Comparison of ENCODE assay signal across 8 cellular contexts in the genomic region with DNA sequence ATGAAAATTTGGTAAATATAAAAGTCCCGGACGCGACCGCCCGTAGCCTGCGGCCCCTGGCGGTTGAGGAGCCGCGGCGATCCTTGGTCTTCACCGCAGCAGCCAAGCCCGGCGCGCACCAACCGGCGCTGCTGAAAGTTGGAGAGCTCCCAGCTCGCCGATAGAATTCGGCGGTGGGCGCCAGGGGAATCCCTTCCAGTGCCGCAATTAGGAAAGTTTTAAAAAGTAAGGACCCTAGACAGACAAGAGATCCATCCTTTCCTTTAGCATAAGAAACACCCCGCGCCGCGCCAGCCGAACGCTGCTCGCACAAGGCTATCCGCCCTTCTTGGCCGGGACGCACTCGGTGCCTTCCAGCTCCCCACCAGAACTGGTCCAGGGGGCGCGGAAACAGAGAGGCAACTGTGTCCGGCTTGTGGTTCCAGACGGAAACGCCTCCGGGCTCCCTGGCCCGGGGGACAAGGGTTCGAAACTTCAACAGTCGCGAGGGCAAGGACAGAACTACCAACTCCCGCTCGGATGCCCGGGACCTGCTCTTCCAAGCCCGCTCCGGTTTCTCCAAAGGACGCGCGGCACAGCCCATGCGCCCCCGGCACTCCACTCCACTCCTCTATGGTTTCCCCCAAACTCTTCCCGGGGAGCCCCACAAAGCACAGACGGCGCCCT. TPM values are rescaled to one million over a fixed set of nuclear protein-coding genes. Genes with fewer than 3 reads are reported as not detected.
DNase-seq lines count a peak whose midpoint lies in the region; ATAC-seq and TF ChIP-seq lines count a peak whose summit lies in the region.

No MANE protein-coding gene starts in this region.

- H3K4me3 ChIP-seq in esophagus muscularis mucosa (peak overlapping the region; percentile 73 to 88 (median 82)), mucosa of stomach (ENCODE audit: low read length) (peak overlapping the region; percentile 19), uterus (peak overlapping the region; percentile 53 to 79)

- H3K9ac ChIP-seq in mucosa of stomach (ENCODE audit: low read length), result no peak overlapping the region

- H3K4me1 ChIP-seq in esophagus muscularis mucosa (peaks cover 15 to 34% (median 27%) of the 10 kb centered on the region in 4 donors), mucosa of stomach (ENCODE audit: control insufficient read depth, insufficient read depth, low read length) (peaks cover 19% of the 10 kb centered on the region), uterus (no peaks in the 10 kb centered on the region)

- H3K9me3 Mint-ChIP-seq in T-helper 2 cell treated with Interferon-gamma antibody and Interleukin-4, amounts not matched to agents 5 μg/mL and 100 μg/mL, for 36 hours, result no peaks in the 10 kb centered on the region

- H3K9me3 ChIP-seq in esophagus muscularis mucosa (no peaks in the 10 kb centered on the region), mucosa of stomach (ENCODE audit: control insufficient read depth, low read length) (no peaks in the 10 kb centered on the region), uterus (no peaks in the 10 kb centered on the region)

- H3K27ac ChIP-seq in esophagus muscularis mucosa (replicated peaks in 1 of 4), result peak overlapping the region in 1 of 4 donors; percentile 30
- H3K27ac ChIP-seq in uterus, result peak overlapping the region; percentile 9 to 35

- TF ChIP-seq EP300 in esophagus muscularis mucosa (IDR thresholded peaks at IDR 0.05), result no peak

- H3K36me3 ChIP-seq in esophagus muscularis mucosa, result no peaks in the 10 kb centered on the region
- H3K36me3 ChIP-seq in mucosa of stomach (ENCODE audit: control insufficient read depth, insufficient read depth, low read length), result no peaks in the 10 kb centered on the region
- no peaks in the 10 kb centered on the region for H3K36me3 ChIP-seq in uterus

- no peaks in the 10 kb centered on the region for H3K36me3 Mint-ChIP-seq in T-helper 2 cell treated with Interferon-gamma antibody and Interleukin-4, amounts not matched to agents 5 μg/mL and 100 μg/mL, for 36 hours (ENCODE audit: low read depth)

- no peaks in the 10 kb centered on the region for H3K27me3 ChIP-seq in esophagus muscularis mucosa
- peaks cover 22% of the 10 kb centered on the region for H3K27me3 ChIP-seq in mucosa of stomach (ENCODE audit: control insufficient read depth, insufficient read depth, low read length)
- no peaks in the 10 kb centered on the region for H3K27me3 ChIP-seq in uterus

- TF ChIP-seq POLR2A in esophagus muscularis mucosa (IDR thresholded peaks at IDR 0.05; ENCODE audit: low read depth) (no peak), uterus (IDR thresholded peaks at IDR 0.05) (no peak)

- H3K27ac Mint-ChIP-seq in T-helper 2 cell treated with Interferon-gamma antibody and Interleukin-4, amounts not matched to agents 5 μg/mL and 100 μg/mL, for 36 hours, result no peak overlapping the region

- peaks cover 55% of the 10 kb centered on the region for H3K27me3 Mint-ChIP-seq in T-helper 2 cell treated with Interferon-gamma antibody and Interleukin-4, amounts not matched to agents 5 μg/mL and 100 μg/mL, for 36 hours (ENCODE audit: low read depth)

- DNase-seq in NCI-H1417 (lab: John Stamatoyannopoulos, UW) (peak in 2 of 3 experiments; percentile 46 to 50), NCI-H1417 treated with DMSO at 0.1 percent for 48 hours (lab: John Stamatoyannopoulos, UW) (no peak), esophagus muscularis mucosa (ENCODE audit: extremely low spot score) (peak; percentile 93), uterus (peak; percentile 44 to 47)
- peak; percentile 17 for DNase-seq in T-helper 2 cell treated with Interferon-gamma antibody and Interleukin-4, amounts not matched to agents 5 μg/mL and 100 μg/mL, for 36 hours (ENCODE audit: low spot score)

- H3K4me1 Mint-ChIP-seq in T-helper 2 cell treated with Interferon-gamma antibody and Interleukin-4, amounts not matched to agents 5 μg/mL and 100 μg/mL, for 36 hours (ENCODE audit: low read depth), result peaks cover 21% of the 10 kb centered on the region

- ATAC-seq in HG02571 (IDR thresholded peaks at IDR 0.05; ENCODE audit: unreplicated experiment), result peak; percentile 22
- ATAC-seq in GM21737 (IDR thresholded peaks at IDR 0.05; ENCODE audit: unreplicated experiment), result no peak

- intact Hi-C loops in esophagus muscularis mucosa (cut with DNase I) (loop anchor here (10.0 kb wide), 1 partner anchor 240 kb away; no protein-coding TSS in a partner anchor), uterus (cut with DNase I; ENCODE audit: low total_unique reads) (loop anchor here (10.0 kb wide), 1 partner anchor 240 kb away; no protein-coding TSS in a partner anchor)

- peak overlapping the region; percentile 81 for H3K4me3 Mint-ChIP-seq in T-helper 2 cell treated with Interferon-gamma antibody and Interleukin-4, amounts not matched to agents 5 μg/mL and 100 μg/mL, for 36 hours

- WGBS in esophagus muscularis mucosa, result under 1% methylated on average over 24 of the region's 56 CpGs

- TF ChIP-seq CTCF in esophagus muscularis mucosa (IDR thresholded peaks at IDR 0.05), result peak; percentile 25 to 63 (median 54)
- peak; percentile 45 to 70 (median 62) for TF ChIP-seq CTCF in uterus (IDR thresholded peaks at IDR 0.05)

RNA-seq across cellular contexts. Expression of gene FAM78B, which starts 1.7 kb away (rescaled TPM):
- total RNA-seq in esophagus muscularis mucosa (1 to 10 TPM in 3 of 4 donors, under 1 TPM in 1; 0.50 to 2.0 (median 1.3) TPM), uterus (1 to 10 TPM in 1 of 4 donors, under 1 TPM in 2, not detected in 1; 0.21 to 3.3 (median 0.26) TPM)

Comparison
In these comparisons a context has a peak if more than half of its experiments do, and no peak if none do; other contexts are left out.
1. H3K4me3 ChIP-seq: peak in every context shown above with its lines; median percentile 82 in esophagus muscularis mucosa; 66 in uterus; 19 in mucosa of stomach.